In the genomic region with DNA sequence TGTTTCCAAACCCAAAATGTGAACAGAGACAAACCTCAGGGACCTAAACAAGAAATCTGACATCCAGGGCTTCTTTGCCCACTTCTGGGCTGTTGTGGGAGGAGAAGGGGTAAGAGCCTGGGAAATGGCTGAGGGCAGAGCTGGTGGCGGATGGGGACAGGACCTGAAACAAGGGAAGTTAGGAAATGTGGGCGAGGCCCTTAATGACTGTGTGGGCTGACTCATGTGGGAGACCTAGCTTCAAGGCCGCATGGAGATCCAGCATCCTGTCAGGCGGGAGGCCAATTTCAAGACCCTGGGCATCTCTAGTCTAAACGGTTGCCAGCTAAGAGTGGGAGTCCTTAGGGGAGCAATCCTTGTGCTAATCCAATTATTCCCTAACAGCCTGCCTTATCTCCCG, we compare ENCODE assay signal across 9 cellular contexts. TPM values are rescaled to one million over a fixed set of nuclear protein-coding genes. Genes with fewer than 3 reads are reported as not detected.
DNase-seq lines count a peak whose midpoint lies in the region; ATAC-seq and TF ChIP-seq lines count a peak whose summit lies in the region.
"Had no signal": no experiment of that assay in that cellular context is flagged by ENCODE, and none has a peak within 500 bp of the region (broad histone marks: within the 10 kb centered on the region; RNA-seq: fewer than 3 reads in every experiment).

No MANE protein-coding gene starts in this region.

- peaks cover 3% of the 10 kb centered on the region for H3K27me3 Mint-ChIP-seq in activated naive CD4-positive, alpha-beta T cell treated with anti-CD3 and anti-CD28 coated beads, Interleukin-2, amount 50 U/mL, for 24 hours

- H3K4me3 ChIP-seq in astrocyte of the spinal cord (ENCODE audit: low read depth, low read length) (no peak overlapping the region), left lung (no peak overlapping the region), uterus (no peak overlapping the region)

- peaks cover 0 to 41% of the 10 kb centered on the region in 2 donors for H3K27me3 ChIP-seq in left lung
- H3K27me3 ChIP-seq in uterus, result no peaks in the 10 kb centered on the region

- intact Hi-C loops in left lung (cut with DNase I), result no loop called here
- intact Hi-C loops in uterus (cut with DNase I; ENCODE audit: low total_unique reads), result no loop called here

- no peaks in the 10 kb centered on the region for H3K9me3 Mint-ChIP-seq in activated naive CD4-positive, alpha-beta T cell treated with anti-CD3 and anti-CD28 coated beads, Interleukin-2, amount 50 U/mL, for 24 hours

- in situ Hi-C loops in astrocyte of the spinal cord (cut with HindIII; ENCODE audit: low sequenced_read_pairs), result no loop called here

- ATAC-seq in left lung (peak; percentile 32), GM19395 (IDR thresholded peaks at IDR 0.05; ENCODE audit: unreplicated experiment) (no peak)

- H3K36me3 ChIP-seq in left lung, result no peaks in the 10 kb centered on the region
- no peaks in the 10 kb centered on the region for H3K36me3 ChIP-seq in uterus

- peaks cover 5 to 43% of the 10 kb centered on the region in 2 donors for H3K4me1 ChIP-seq in left lung
- H3K4me1 ChIP-seq in uterus, result no peaks in the 10 kb centered on the region

- TF ChIP-seq CTCF in astrocyte of the spinal cord (IDR thresholded peaks at IDR 0.05; ENCODE audit: low read depth, low read length), result no peak
- no peak for TF ChIP-seq CTCF in left lung (IDR thresholded peaks at IDR 0.05)
- TF ChIP-seq CTCF in uterus (IDR thresholded peaks at IDR 0.05), result no peak

- DNase-seq in activated naive CD4-positive, alpha-beta T cell (lab: John Stamatoyannopoulos, UW), result no peak
- DNase-seq in astrocyte of the spinal cord (ENCODE audit: low read depth, low spot score) (peak; percentile 54), left lung (peak in 1 of 2 donors; percentile 52), uterus (peak; percentile 55 to 73), D341Med (ENCODE audit: low spot score) (no peak), T-helper 1 cell (no peak)
- DNase-seq: NCI-H187 treated with DMSO at 0.1 percent for 48 hours had no signal

- no peak overlapping the region for H3K27ac Mint-ChIP-seq in activated naive CD4-positive, alpha-beta T cell treated with anti-CD3 and anti-CD28 coated beads, Interleukin-2, amount 50 U/mL, for 24 hours

- H3K36me3 Mint-ChIP-seq in activated naive CD4-positive, alpha-beta T cell treated with anti-CD3 and anti-CD28 coated beads, Interleukin-2, amount 50 U/mL, for 24 hours, result no peaks in the 10 kb centered on the region

- no peak for TF ChIP-seq POLR2A in uterus (IDR thresholded peaks at IDR 0.05)

- H3K27ac ChIP-seq in left lung, result peak overlapping the region; percentile 15 to 63
- H3K27ac ChIP-seq in uterus, result peak overlapping the region; percentile 82 to 87

- H3K9me3 ChIP-seq in left lung (no peaks in the 10 kb centered on the region), uterus (no peaks in the 10 kb centered on the region)

- peak overlapping the region; percentile 47 for H3K4me3 Mint-ChIP-seq in activated naive CD4-positive, alpha-beta T cell treated with anti-CD3 and anti-CD28 coated beads, Interleukin-2, amount 50 U/mL, for 24 hours

- peaks cover 26% of the 10 kb centered on the region for H3K4me1 Mint-ChIP-seq in activated naive CD4-positive, alpha-beta T cell treated with anti-CD3 and anti-CD28 coated beads, Interleukin-2, amount 50 U/mL, for 24 hours

RNA-seq across cellular contexts. Expression of a gene that starts 2.1 kb away (rescaled TPM):
- total RNA-seq in left lung (10 to 100 TPM; 29.1 to 31.9 TPM), uterus (10 to 100 TPM; 29.2 to 90.1 (median 44.6) TPM)

RNA-seq across cellular contexts. Expression of a gene that starts 31.2 kb away (rescaled TPM):
- 1 to 10 TPM; 3.1 to 3.3 TPM for total RNA-seq in left lung
- under 1 TPM in 1 of 4 donors, not detected in 3; 0.85 TPM for total RNA-seq in uterus

Comparison
In these comparisons a context has a peak if more than half of its experiments do, and no peak if none do; other contexts are left out.
1. DNase-seq: peak in astrocyte of the spinal cord (single experiment) and uterus (2 of 2); none in activated naive CD4-positive, alpha-beta T cell (0 of 4), D341Med (single experiment) and T-helper 1 cell (0 of 5).